Comparison of ENCODE assay signal across 8 cellular contexts in the genomic region with DNA sequence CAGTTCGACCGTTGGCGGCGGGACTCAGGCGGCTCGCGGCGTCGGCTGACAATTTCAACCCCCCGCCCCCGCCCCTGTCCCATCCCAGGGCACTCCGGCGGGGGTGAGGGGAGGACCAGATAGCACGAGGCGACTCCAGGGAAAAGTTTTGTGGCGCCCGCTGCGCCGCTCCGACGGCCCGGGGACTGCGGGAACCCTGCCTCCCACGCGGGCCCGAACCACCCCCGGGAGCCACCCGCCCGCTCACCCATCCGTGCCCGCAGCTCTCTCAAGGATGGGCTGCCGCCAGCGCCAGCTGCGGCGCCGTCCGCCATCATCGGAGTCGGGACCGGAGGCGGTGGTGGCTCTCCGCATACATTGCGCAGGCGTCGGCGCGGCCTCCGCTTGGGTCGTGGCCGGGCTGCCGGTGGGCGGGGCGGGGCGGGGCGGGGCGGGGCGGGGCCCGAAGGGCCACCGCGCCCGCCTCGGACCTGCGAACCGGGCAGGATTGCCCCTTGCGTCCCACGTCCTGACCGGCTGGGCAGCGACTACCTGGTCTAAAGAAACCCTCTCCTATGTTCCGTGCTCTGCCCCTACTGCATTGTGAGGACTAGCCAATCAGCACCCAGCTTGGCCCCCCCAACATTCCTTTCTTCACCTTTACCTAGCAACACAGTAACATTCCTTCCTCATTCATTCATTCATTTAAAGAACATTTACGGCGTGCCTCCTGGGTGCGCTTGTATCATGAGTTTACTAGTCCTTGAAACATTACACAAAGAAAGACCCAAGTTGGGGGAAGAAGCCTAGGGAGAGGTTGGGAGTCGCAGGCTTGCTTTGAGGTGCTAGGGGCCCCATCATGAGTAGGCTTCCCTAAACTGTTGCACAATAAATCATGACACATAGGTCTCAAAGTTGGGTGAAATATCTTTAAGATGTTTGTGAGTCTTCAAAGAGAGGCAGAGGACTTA. TPM values are rescaled to one million over a fixed set of nuclear protein-coding genes. Genes with fewer than 3 reads are reported as not detected.
DNase-seq lines count a peak whose midpoint lies in the region; ATAC-seq, FAIRE-seq and TF ChIP-seq lines count a peak whose summit lies in the region.

A gene with protein sequence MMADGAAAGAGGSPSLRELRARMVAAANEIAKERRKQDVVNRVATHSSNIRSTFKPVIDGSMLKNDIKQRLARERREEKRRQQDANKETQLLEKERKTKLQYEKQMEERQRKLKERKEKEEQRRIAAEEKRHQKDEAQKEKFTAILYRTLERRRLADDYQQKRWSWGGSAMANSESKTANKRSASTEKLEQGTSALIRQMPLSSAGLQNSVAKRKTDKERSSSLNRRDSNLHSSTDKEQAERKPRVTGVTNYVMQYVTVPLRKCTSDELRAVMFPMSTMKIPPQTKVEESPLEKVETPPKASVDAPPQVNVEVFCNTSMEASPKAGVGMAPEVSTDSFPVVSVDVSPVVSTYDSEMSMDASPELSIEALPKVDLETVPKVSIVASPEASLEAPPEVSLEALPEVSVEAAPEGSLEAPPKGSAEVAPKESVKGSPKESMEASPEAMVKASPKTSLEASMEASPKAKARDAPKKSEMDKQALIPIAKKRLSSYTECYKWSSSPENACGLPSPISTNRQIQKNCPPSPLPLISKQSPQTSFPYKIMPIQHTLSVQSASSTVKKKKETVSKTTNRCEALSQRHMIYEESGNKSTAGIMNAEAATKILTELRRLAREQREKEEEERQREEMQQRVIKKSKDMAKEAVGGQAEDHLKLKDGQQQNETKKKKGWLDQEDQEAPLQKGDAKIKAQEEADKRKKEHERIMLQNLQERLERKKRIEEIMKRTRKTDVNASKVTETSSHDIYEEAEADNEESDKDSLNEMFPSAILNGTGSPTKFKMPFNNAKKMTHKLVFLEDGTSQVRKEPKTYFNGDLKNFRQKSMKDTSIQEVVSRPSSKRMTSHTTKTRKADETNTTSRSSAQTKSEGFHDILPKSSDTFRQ (minus strand): TSS at position 359 of the 950 bp plus-strand sequence. CDS start 42 bp downstream, at position 317.

- ATAC-seq in CD4-positive, CD25-positive, alpha-beta regulatory T cell (ENCODE audit: low read depth in 2 of 2) = peak; percentile 90 to 94
- ATAC-seq in GM19328 (IDR thresholded peaks at IDR 0.05; ENCODE audit: unreplicated experiment) (peak; percentile 80), HG03460 (IDR thresholded peaks at IDR 0.05; ENCODE audit: unreplicated experiment) (peak; percentile 86), omental fat pad (ENCODE audit: low FRiP score) (peak; percentile 77)

- H3K36me3 Mint-ChIP-seq in CD4-positive, CD25-positive, alpha-beta regulatory T cell = no peaks in the 10 kb centered on the region

- no peak for TF ChIP-seq CTCF in omental fat pad (IDR thresholded peaks at IDR 0.05)

- H3K9me3 ChIP-seq in CD4-positive, CD25-positive, alpha-beta regulatory T cell (ENCODE audit: control insufficient read depth in 2 of 2, low read length in 2 of 2) = no peaks in the 10 kb centered on the region
- H3K9me3 ChIP-seq in thymus (ENCODE audit: control insufficient read depth) = no peaks in the 10 kb centered on the region

- peak within 1 kb of the TSS; percentile 23 for H3K27ac ChIP-seq in CD4-positive, CD25-positive, alpha-beta regulatory T cell (ENCODE audit: insufficient read depth, low read length, poor library complexity, severe bottlenecking)
- H3K27ac ChIP-seq in thymus (ENCODE audit: low read depth) = peak within 1 kb of the TSS; percentile 15

- DNase-seq in CD4-positive, CD25-positive, alpha-beta regulatory T cell = peak; percentile 58 to 71 (median 70)
- peak; percentile 78 for DNase-seq in RPMI8226
- peak; percentile 88 for DNase-seq in activated effector memory CD4-positive, alpha-beta T cell treated with anti-CD3 and anti-CD28 coated beads, Interleukin-2, amount 50 U/mL, for 16 hours
- peak; percentile 57 to 72 for DNase-seq in frontal cortex (ENCODE audit: low spot score in 2 of 2)
- no peak for DNase-seq in omental fat pad (ENCODE audit: low spot score)

- FAIRE-seq in frontal cortex (lab: Jason Lieb, UNC) = no peak

- H3K9me3 Mint-ChIP-seq in CD4-positive, CD25-positive, alpha-beta regulatory T cell = no peaks in the 10 kb centered on the region

- H3K27ac Mint-ChIP-seq in CD4-positive, CD25-positive, alpha-beta regulatory T cell = peak within 1 kb of the TSS; percentile 75 to 87 (median 82)

- H3K27me3 ChIP-seq in CD4-positive, CD25-positive, alpha-beta regulatory T cell (ENCODE audit: control insufficient read depth, insufficient read depth, low read length) = peaks cover 2% of the 10 kb centered on the region
- H3K27me3 ChIP-seq in thymus (ENCODE audit: control insufficient read depth, insufficient read depth) = no peaks in the 10 kb centered on the region

- H3K36me3 ChIP-seq in CD4-positive, CD25-positive, alpha-beta regulatory T cell (ENCODE audit: control insufficient read depth, insufficient read depth, low read length) = no peaks in the 10 kb centered on the region
- H3K36me3 ChIP-seq in thymus (ENCODE audit: control insufficient read depth, insufficient read depth) = no peaks in the 10 kb centered on the region

- peaks cover 4% of the 10 kb centered on the region for H3K4me1 ChIP-seq in CD4-positive, CD25-positive, alpha-beta regulatory T cell (ENCODE audit: control insufficient read depth, insufficient read depth, low read length, poor library complexity, severe bottlenecking)
- H3K4me1 ChIP-seq in thymus (ENCODE audit: control insufficient read depth, insufficient read depth, low read length) = no peaks in the 10 kb centered on the region

- H3K27me3 Mint-ChIP-seq in CD4-positive, CD25-positive, alpha-beta regulatory T cell = no peaks in the 10 kb centered on the region

- WGBS in thymus = 2% methylated on average over 52 of the region's 73 CpGs

- H3K4me1 Mint-ChIP-seq in CD4-positive, CD25-positive, alpha-beta regulatory T cell = peaks cover 5 to 6% (median 5%) of the 10 kb centered on the region in 4 donors

- H3K4me3 ChIP-seq in CD4-positive, CD25-positive, alpha-beta regulatory T cell (ENCODE audit: low read depth, low read length) = peak within 1 kb of the TSS; percentile 69
- H3K4me3 ChIP-seq in thymus (ENCODE audit: low read length) = peak within 1 kb of the TSS; percentile 70

- H3K4me3 Mint-ChIP-seq in CD4-positive, CD25-positive, alpha-beta regulatory T cell = peak within 1 kb of the TSS; percentile 90 to 94 (median 92)

RNA-seq across cellular contexts. Expression of the gene that starts here (rescaled TPM):
- 4.7 TPM for total RNA-seq in CD4-positive, CD25-positive, alpha-beta regulatory T cell
- polyA plus RNA-seq in CD4-positive, CD25-positive, alpha-beta regulatory T cell = 1 to 10 TPM; 2.5 to 4.7 (median 3.0) TPM
- total RNA-seq in frontal cortex = 1.2 TPM
- 10 to 100 TPM; 16.5 to 29.8 (median 23.2) TPM for total RNA-seq in omental fat pad
- 9.4 TPM for polyA plus RNA-seq in thymus
